1 cellular context compared by ENCODE assay signal in genomic region chr9:73034962-73035361, GRCh38.
TF ChIP-seq lines count a peak whose summit lies in the region.

No MANE protein-coding gene starts in this region.

TF ChIP-seq in K562, 482 proteins besides CTCF, POLR2A, EP300 and RAD21:
- no peak for TF ChIP-seq ZBTB11 (CRISPR knock-in tag; IDR thresholded peaks at IDR 0.05)
